ENCODE assay signal across 33 cellular contexts in the genomic region with DNA sequence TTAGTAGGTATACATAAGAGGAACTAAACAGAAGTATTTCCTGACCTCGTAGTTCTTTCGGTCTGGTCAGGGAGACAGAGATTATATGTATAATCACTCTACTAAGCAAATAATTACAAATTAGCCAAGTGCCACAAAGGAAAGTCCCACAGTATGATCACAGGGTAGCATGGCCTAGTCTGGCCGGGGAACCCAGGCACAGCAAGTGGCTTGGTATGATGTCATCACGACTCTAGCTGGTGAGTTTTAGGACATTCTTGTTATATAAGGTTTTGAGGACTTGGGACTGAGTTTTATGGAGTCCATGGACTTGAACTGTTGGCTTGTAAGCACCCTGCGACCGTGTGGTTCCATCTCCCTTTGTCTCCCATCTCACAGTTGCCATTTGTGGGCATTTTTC.
"Had no signal": no experiment of that assay in that cellular context is flagged by ENCODE, and none has a peak within 500 bp of the region (broad histone marks: within the 10 kb centered on the region; RNA-seq: fewer than 3 reads in every experiment).

No MANE protein-coding gene starts in this region.

- H3K36me3 ChIP-seq: adrenal gland, brain microvascular endothelial cell, breast epithelium had no signal

- H3K4me3 ChIP-seq: adrenal gland, body of pancreas, breast epithelium had no signal

- H3K4me1 ChIP-seq: body of pancreas, breast epithelium had no signal

- FAIRE-seq: astrocyte, TTC549 had no signal

- ATAC-seq: activated CD8-positive, alpha-beta T cell treated with anti-CD3 and anti-CD28 coated beads for 36 hours; activated naive CD4-positive, alpha-beta T cell treated with anti-CD3 and anti-CD28 coated beads, Interleukin-2, amount 50 U/mL, for 72 hours; activated T-cell treated with anti-CD3 and anti-CD28 coated beads, Interleukin-2, amount 50 U/mL, for 4 hours; activated T-cell treated with anti-CD3 and anti-CD28 coated beads, Interleukin-2, amount 50 U/mL, for 72 hours; activated T-helper 17 cell treated with anti-CD3 and anti-CD28 coated beads, Interleukin-2, amount 50 U/mL, for 72 hours; body of pancreas had no signal

- H3K27me3 ChIP-seq: adrenal gland, body of pancreas, brain microvascular endothelial cell had no signal

- H3K9me3 ChIP-seq: adrenal gland, body of pancreas, breast epithelium had no signal

- DNase-seq: activated B cell treated with CpG ODN at 0.5 μM for 24 hours; activated CD4-positive, alpha-beta memory T cell treated with anti-CD3 and anti-CD28 coated beads for 36 hours; activated CD4-positive, alpha-beta T cell treated with anti-CD3 and anti-CD28 coated beads for 4 hours; activated CD4-positive, alpha-beta T cell treated with anti-CD3 and anti-CD28 coated beads, Interleukin-2, amount 10 ng/mL, durations not matched to agents 24 days and 14 days; activated CD4-positive, alpha-beta T cell treated with anti-CD3 and anti-CD28 coated beads, Interleukin-2, amount 50 U/mL, for 1 hour; activated CD4-positive, alpha-beta T cell treated with anti-CD3 and anti-CD28 coated beads, Interleukin-2, amount 50 U/mL, for 4 hours; activated CD4-positive, CD25-positive, alpha-beta regulatory T cell treated with anti-CD3 and anti-CD28 coated beads, Interleukin-2, amount 50 U/mL, for 72 hours; activated CD8-positive, alpha-beta memory T cell treated with anti-CD3 and anti-CD28 coated beads, Interleukin-2, amount 50 U/mL, for 4 hours; activated CD8-positive, alpha-beta T cell treated with anti-CD3 and anti-CD28 coated beads for 36 hours; activated effector memory CD4-positive, alpha-beta T cell treated with anti-CD3 and anti-CD28 coated beads, Interleukin-2, amount 50 U/mL, for 16 hours; activated gamma-delta T cell treated with Interleukin-2 at 50 U/mL for 16 hours; activated naive CD4-positive, alpha-beta T cell; activated naive CD4-positive, alpha-beta T cell treated with anti-CD3 and anti-CD28 coated beads for 36 hours; activated naive CD4-positive, alpha-beta T cell treated with anti-CD3 and anti-CD28 coated beads, Interleukin-2, amount 50 U/mL, for 16 hours; activated naive CD8-positive, alpha-beta T cell treated with anti-CD3 and anti-CD28 coated beads for 36 hours; activated T-cell treated with anti-CD3 and anti-CD28 coated beads for 4 hours; activated T-cell treated with anti-CD3 and anti-CD28 coated beads, Interleukin-2, amount 50 U/mL, for 1 hour; activated T-cell treated with anti-CD3 and anti-CD28 coated beads, Interleukin-2, amount 50 U/mL, for 4 hours; activated T-cell treated with anti-CD3 and anti-CD28 coated beads, Interleukin-2, amount 50 U/mL, for 72 hours; amniotic stem cell; aorta; central memory CD4-positive, alpha-beta T cell; T-helper 2 cell; T-helper 9 cell had no signal

- H3K27ac ChIP-seq: adrenal gland, body of pancreas, brain microvascular endothelial cell, breast epithelium, VCaP had no signal
